8 cellular contexts compared by ENCODE assay signal in the genomic region with DNA sequence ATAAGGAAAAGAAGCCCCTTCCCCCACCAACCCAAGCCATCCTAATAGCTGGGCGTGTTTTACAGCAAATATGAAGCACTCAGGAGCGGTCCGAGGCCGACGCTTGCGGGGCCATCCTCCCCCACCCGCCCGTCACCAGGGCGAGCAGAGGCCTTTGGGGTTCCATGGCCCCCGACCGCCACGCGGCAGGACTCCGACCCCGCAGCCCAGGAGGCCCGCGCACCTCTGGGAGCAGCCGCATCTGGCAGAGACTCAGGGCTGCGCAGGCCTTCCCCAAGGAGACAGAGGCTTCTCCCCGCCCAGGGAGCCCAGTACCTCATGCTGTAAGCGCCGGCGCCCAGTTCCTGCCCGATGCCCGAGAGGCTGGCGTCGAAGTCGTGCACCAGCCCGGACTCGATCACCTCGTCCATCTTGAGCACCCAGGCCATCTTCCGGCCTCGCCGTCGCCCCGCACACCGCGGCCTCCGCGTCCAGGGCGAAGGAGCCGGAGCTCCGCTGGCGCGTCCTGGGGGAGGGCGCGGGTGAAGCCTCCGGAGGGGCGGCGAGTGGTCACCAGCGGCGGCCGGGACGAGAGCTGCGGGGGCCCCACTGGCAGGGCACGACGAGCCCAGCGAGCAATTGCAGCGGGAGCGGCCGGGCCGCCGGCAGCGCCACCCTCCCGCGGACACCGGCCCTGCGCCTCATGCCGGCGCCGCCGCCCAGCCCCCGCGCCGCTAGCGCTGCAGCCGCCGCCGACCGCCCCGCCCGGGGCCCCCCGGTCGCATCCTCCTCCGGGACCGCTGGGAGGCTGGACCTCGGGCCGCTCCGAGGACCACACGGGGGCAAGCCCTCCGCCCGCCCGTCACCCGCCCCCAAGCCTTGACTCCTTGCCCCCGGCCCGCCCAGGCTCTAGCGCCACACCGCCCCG. TPM values are rescaled to one million over a fixed set of nuclear protein-coding genes. Genes with fewer than 3 reads are reported as not detected.
A peak's percentile ranks its signal among the peaks of the same experiment; 100 is the strongest.
DNase-seq lines count a peak whose midpoint lies in the region; ATAC-seq, FAIRE-seq and TF ChIP-seq lines count a peak whose summit lies in the region.

No MANE protein-coding gene starts in this region.

- H3K36me3 ChIP-seq in pancreas, result no peaks in the 10 kb centered on the region

- H3K9me3 ChIP-seq in pancreas, result no peaks in the 10 kb centered on the region

- 0% methylated on average over 66 to 99 of the region's 99 CpGs for WGBS in pancreas, 2 donors

- no peaks in the 10 kb centered on the region for H3K27me3 ChIP-seq in pancreas

- H3K9me3 Mint-ChIP-seq in activated naive CD8-positive, alpha-beta T cell (ENCODE audit: low read depth), result no peaks in the 10 kb centered on the region

- TF ChIP-seq POLR2A in Raji (IDR thresholded peaks at IDR 0.05; ENCODE audit: insufficient read depth, low read depth, low read length), result peak; percentile 70; the same call in 1 of the 2 replicates

- DNase-seq in AML-193 (lab: John Stamatoyannopoulos, UW), result peak; percentile 52 to 58
- DNase-seq in cardiac septum (ENCODE audit: low spot score), result peak; percentile 84
- DNase-seq in pancreas, result peak; percentile 49 to 89 (median 67)
- peak; percentile 71 for DNase-seq in urothelium cell line (ENCODE audit: low spot score)

- intact Hi-C loops in cardiac septum (cut with DNase I), result loop anchor here (5.0 to 10.0 kb wide), 3 partner anchors 278 to 355 kb away; a partner anchor contains a TSS
- intact Hi-C loops in pancreas (cut with DNase I), result no loop called here

- H3K4me3 Mint-ChIP-seq in activated naive CD8-positive, alpha-beta T cell, result peak overlapping the region; percentile 100

- peak overlapping the region; percentile 81 to 91 (median 84) for H3K4me3 ChIP-seq in pancreas

- ATAC-seq in GM18519 (IDR thresholded peaks at IDR 0.05; ENCODE audit: low FRiP score, unreplicated experiment), result peak; percentile 2
- ATAC-seq in HG03045 (IDR thresholded peaks at IDR 0.05; ENCODE audit: unreplicated experiment), result peak; percentile 29
- ATAC-seq in pancreas, result peak; percentile 6 to 39 (median 16)

- no peaks in the 10 kb centered on the region for H3K27me3 Mint-ChIP-seq in activated naive CD8-positive, alpha-beta T cell

- H3K36me3 Mint-ChIP-seq in activated naive CD8-positive, alpha-beta T cell, result peaks cover 2% of the 10 kb centered on the region

- H3K4me1 Mint-ChIP-seq in activated naive CD8-positive, alpha-beta T cell (ENCODE audit: low read depth), result peaks cover 57% of the 10 kb centered on the region

- no peak for TF ChIP-seq CTCF in pancreas (IDR thresholded peaks at IDR 0.05)

- FAIRE-seq in pancreas (lab: Jason Lieb, UNC) (no peak), urothelium cell line (lab: Jason Lieb, UNC) (no peak)

- peak overlapping the region; percentile 93 for H3K27ac Mint-ChIP-seq in activated naive CD8-positive, alpha-beta T cell

- peak overlapping the region; percentile 86 to 98 (median 92) for H3K27ac ChIP-seq in pancreas

- peaks cover 29 to 39% (median 32%) of the 10 kb centered on the region in 3 donors for H3K4me1 ChIP-seq in pancreas

RNA-seq across cellular contexts. Expression of a gene that starts 0.5 kb away (rescaled TPM):
- total RNA-seq in cardiac septum, result 46.9 TPM
- 10 to 100 TPM; 16.1 to 42.9 (median 21.7) TPM for total RNA-seq in pancreas
- polyA plus RNA-seq in pancreas, result 10 to 100 TPM; 16.5 to 27.8 TPM

Comparison
In these comparisons a context has a peak if more than half of its experiments do, and no peak if none do; other contexts are left out.
1. Peak in every context shown above with its lines: DNase-seq, ATAC-seq, H3K4me3 ChIP-seq and H3K27ac ChIP-seq.